ENCODE assay signal across 15 cellular contexts in the genomic region with DNA sequence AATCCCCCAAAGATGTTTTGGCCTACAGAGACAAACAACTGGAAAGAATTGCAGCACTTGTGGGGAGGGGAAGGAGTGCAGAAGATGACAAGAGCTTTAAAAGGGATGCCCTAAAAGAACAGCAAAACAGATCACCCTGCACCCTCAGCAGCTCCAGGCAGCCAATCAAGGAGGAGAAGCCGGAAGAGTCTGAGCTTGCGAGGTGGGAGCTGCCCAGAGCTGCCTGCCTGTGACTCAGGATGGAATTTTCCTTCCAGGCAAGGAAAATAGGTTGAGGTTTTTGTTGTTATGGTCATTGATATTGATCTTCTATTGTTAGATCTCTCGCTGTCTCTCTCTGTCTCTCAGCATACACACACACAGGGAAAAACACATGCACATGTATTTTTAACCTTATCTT.
A peak's percentile ranks its signal among the peaks of the same experiment; 100 is the strongest.
DNase-seq lines count a peak whose midpoint lies in the region; ATAC-seq and TF ChIP-seq lines count a peak whose summit lies in the region.
"Had no signal": no experiment of that assay in that cellular context is flagged by ENCODE, and none has a peak within 500 bp of the region (broad histone marks: within the 10 kb centered on the region; RNA-seq: fewer than 3 reads in every experiment).

No MANE protein-coding gene starts in this region.

- H3K4me1 ChIP-seq in BE2C (peaks cover 7% of the 10 kb centered on the region), NT2/D1 (ENCODE audit: insufficient read depth, insufficient read length) (peaks cover 14% of the 10 kb centered on the region), mesodermal cell (ENCODE audit: control insufficient read depth, insufficient read depth, low read length, poor library complexity, severe bottlenecking) (peaks cover 36% of the 10 kb centered on the region), left ventricle myocardium inferior (no peaks in the 10 kb centered on the region)
- H3K4me1 ChIP-seq: heart right ventricle, parathyroid adenoma had no signal

- no peaks in the 10 kb centered on the region for H3K4me1 Mint-ChIP-seq in stimulated activated naive CD8-positive, alpha-beta T cell treated with anti-CD3 and anti-CD28 coated beads, Interleukin-15, amount 100 ng/mL, for 72 hours

- no peaks in the 10 kb centered on the region for H3K36me3 ChIP-seq in BE2C
- H3K36me3 ChIP-seq in NT2/D1 (ENCODE audit: insufficient read depth, insufficient read length, low read length), result no peaks in the 10 kb centered on the region
- H3K36me3 ChIP-seq in mesodermal cell (ENCODE audit: control insufficient read depth, insufficient read depth, low read length), result no peaks in the 10 kb centered on the region
- H3K36me3 ChIP-seq in left ventricle myocardium inferior, result no peaks in the 10 kb centered on the region
- H3K36me3 ChIP-seq: heart right ventricle had no signal

- intact Hi-C loops in dorsolateral prefrontal cortex (cut with DNase I) (no loop called here), left ventricle myocardium inferior (cut with micrococcal nuclease) (no loop called here)

- DNase-seq in BE2C, result peak; percentile 34
- peak; percentile 32 for DNase-seq in NT2/D1 (ENCODE audit: low read depth, low spot score)
- peak in 6 of 10 donors; percentile 7 to 64 (median 52) for DNase-seq in dorsolateral prefrontal cortex
- no peak for DNase-seq in OCI-M1 (lab: John Stamatoyannopoulos, UW)
- DNase-seq in stimulated activated naive CD8-positive, alpha-beta T cell treated with anti-CD3 and anti-CD28 coated beads, Interleukin-15, amount 100 ng/mL, for 72 hours, result no peak
- no peak for DNase-seq in left ventricle myocardium inferior
- DNase-seq: activated CD4-positive, alpha-beta T cell treated with anti-CD3 and anti-CD28 coated beads, Interleukin-2, amount 50 U/mL, for 4 hours; aorta; heart right ventricle; T-helper 9 cell had no signal

- H3K4me3 Mint-ChIP-seq in stimulated activated naive CD8-positive, alpha-beta T cell treated with anti-CD3 and anti-CD28 coated beads, Interleukin-15, amount 100 ng/mL, for 72 hours, result no peak overlapping the region

- H3K27me3 ChIP-seq in BE2C (no peaks in the 10 kb centered on the region), NT2/D1 (ENCODE audit: insufficient read depth, insufficient read length) (no peaks in the 10 kb centered on the region), dorsolateral prefrontal cortex (no peaks in the 10 kb centered on the region), left ventricle myocardium inferior (ENCODE audit: low read depth) (peaks cover 6% of the 10 kb centered on the region)
- H3K27me3 ChIP-seq: heart right ventricle had no signal

- H3K27ac Mint-ChIP-seq in stimulated activated naive CD8-positive, alpha-beta T cell treated with anti-CD3 and anti-CD28 coated beads, Interleukin-15, amount 100 ng/mL, for 72 hours, result no peak overlapping the region

- H3K9ac ChIP-seq in NT2/D1 (ENCODE audit: insufficient read length, low read depth), result no peak overlapping the region
- H3K9ac ChIP-seq: parathyroid adenoma had no signal

- peaks cover 57% of the 10 kb centered on the region for H3K27me3 Mint-ChIP-seq in stimulated activated naive CD8-positive, alpha-beta T cell treated with anti-CD3 and anti-CD28 coated beads, Interleukin-15, amount 100 ng/mL, for 72 hours

- TF ChIP-seq CTCF in BE2C (IDR thresholded peaks at IDR 0.05; ENCODE audit: low read depth, low read length) (no peak), dorsolateral prefrontal cortex (IDR thresholded peaks at IDR 0.05 in 54 of 56, conservative IDR thresholded peaks at IDR 0.05 in 2 of 56; ENCODE audit: low read depth in 1 of 56, partially characterized antibody in 56 of 56) (no peak), left ventricle myocardium inferior (IDR thresholded peaks at IDR 0.05; ENCODE audit: borderline replicate concordance) (no peak)

- H3K9me3 Mint-ChIP-seq in stimulated activated naive CD8-positive, alpha-beta T cell treated with anti-CD3 and anti-CD28 coated beads, Interleukin-15, amount 100 ng/mL, for 72 hours, result no peaks in the 10 kb centered on the region

- WGBS in mesodermal cell (ENCODE audit: insufficient coverage in 2 of 2), 2 experiments, result 60% methylated on average over 1 of the region's 3 CpGs; no CpG with 5 or more reads in 1 of the 2 experiments

- H3K9me3 ChIP-seq in BE2C, result no peaks in the 10 kb centered on the region
- no peaks in the 10 kb centered on the region for H3K9me3 ChIP-seq in NT2/D1 (ENCODE audit: insufficient read depth, low read length)
- no peaks in the 10 kb centered on the region for H3K9me3 ChIP-seq in mesodermal cell (ENCODE audit: control insufficient read depth, low read length)
- H3K9me3 ChIP-seq in left ventricle myocardium inferior (replicated peaks), result no peaks in the 10 kb centered on the region
- H3K9me3 ChIP-seq: heart right ventricle had no signal

- H3K4me3 ChIP-seq in BE2C (ENCODE audit: low read depth, low read length) (no peak overlapping the region), NT2/D1 (ENCODE audit: insufficient read length, low read depth) (no peak overlapping the region), dorsolateral prefrontal cortex (no peak overlapping the region), mesodermal cell (ENCODE audit: extremely low read depth, insufficient read depth, low read length, poor library complexity, severe bottlenecking) (no peak overlapping the region), left ventricle myocardium inferior (no peak overlapping the region)
- H3K4me3 ChIP-seq: heart right ventricle, lung had no signal

- ATAC-seq in HG02840 (IDR thresholded peaks at IDR 0.05; ENCODE audit: low FRiP score, unreplicated experiment), result no peak
- no peak for ATAC-seq in stimulated activated naive CD8-positive, alpha-beta T cell treated with anti-CD3 and anti-CD28 coated beads, Interleukin-15, amount 100 ng/mL, for 72 hours
- ATAC-seq: heart right ventricle, Panc1 had no signal

- H3K27ac ChIP-seq in dorsolateral prefrontal cortex, result peak overlapping the region in 47 of 59 donors; percentile 7 to 85 (median 54)
- peak overlapping the region; percentile 79 for H3K27ac ChIP-seq in mesodermal cell (ENCODE audit: low read depth, low read length, severe bottlenecking)
- H3K27ac ChIP-seq in left ventricle myocardium inferior (replicated peaks), result no peak overlapping the region
- H3K27ac ChIP-seq: heart right ventricle, parathyroid adenoma had no signal

Comparison
In these comparisons a context has a peak if more than half of its experiments do, and no peak if none do; other contexts are left out.
1. DNase-seq: peak in BE2C (single experiment), NT2/D1 (single experiment) and dorsolateral prefrontal cortex (6 of 10); none in OCI-M1 (single experiment), stimulated activated naive CD8-positive, alpha-beta T cell treated with anti-CD3 and anti-CD28 coated beads, Interleukin-15, amount 100 ng/mL, for 72 hours (0 of 2) and left ventricle myocardium inferior (single experiment).